Comparison of ENCODE assay signal across 1 cellular context in genomic region chr11:130068986-130069683, GRCh38.
TF ChIP-seq lines count a peak whose summit lies in the region.

No MANE protein-coding gene starts in this region.

TF ChIP-seq in K562, 482 proteins besides CTCF, POLR2A, EP300 and RAD21 (continued from another document and continues in another):
- TF ChIP-seq PRDM10 (IDR thresholded peaks at IDR 0.05; ENCODE audit: partially characterized antibody) (peak; percentile 15), MAZ (CRISPR knock-in tag; conservative IDR thresholded peaks at IDR 0.05 in 1 of 2, IDR thresholded peaks at IDR 0.05 in 1 of 2) (no peak), TGIF2 (CRISPR knock-in tag; IDR thresholded peaks at IDR 0.05) (no peak), SNIP1 (IDR thresholded peaks at IDR 0.05; ENCODE audit: low read depth) (no peak), UBTF (IDR thresholded peaks at IDR 0.05; ENCODE audit: borderline replicate concordance in 1 of 2, low read depth in 2 of 2, low read length in 2 of 2) (peak; percentile 51 to 88; a peak in 1 of 4 replicates), KHSRP (IDR thresholded peaks at IDR 0.05) (no peak), KDM5B (IDR thresholded peaks at IDR 0.05; ENCODE audit: insufficient replicate concordance, low read depth, low read length) (peak; percentile 13), ZKSCAN3 (CRISPR knock-in tag; IDR thresholded peaks at IDR 0.05) (no peak), DPF2 (IDR thresholded peaks at IDR 0.05) (peak; percentile 25; the same call in 1 of the 2 replicates), ZNF12 (CRISPR knock-in tag; IDR thresholded peaks at IDR 0.05) (no peak), E2F6 (IDR thresholded peaks at IDR 0.05; ENCODE audit: borderline replicate concordance in 1 of 2, extremely low read depth in 1 of 2, insufficient read depth in 1 of 2, insufficient read length in 1 of 2, low read depth in 1 of 2, low read length in 1 of 2, poor library complexity in 1 of 2, severe bottlenecking in 1 of 2) (peak; percentile 37 to 85), RBBP5 (IDR thresholded peaks at IDR 0.05; ENCODE audit: borderline replicate concordance, insufficient read depth, low read length, poor library complexity, severe bottlenecking) (peak; percentile 32), BMI1 (IDR thresholded peaks at IDR 0.05; ENCODE audit: low read length) (no peak), RREB1 (CRISPR knock-in tag; IDR thresholded peaks at IDR 0.05) (peak; percentile 16; the same call in 1 of the 2 replicates), KLF13 (tag; IDR thresholded peaks at IDR 0.05; ENCODE audit: borderline replicate concordance, low read depth) (peak; percentile 71; the same call in 1 of the 2 replicates), ZNF592 (IDR thresholded peaks at IDR 0.05) (0 out of 2 replicates have a peak, but pooled peaks have one; percentile 67), TAF1 (IDR thresholded peaks at IDR 0.05; ENCODE audit: control insufficient read depth, extremely low read depth, insufficient read depth, low read length, severe bottlenecking) (no peak), HLTF (IDR thresholded peaks at IDR 0.05) (no peak), L3MBTL2 (IDR thresholded peaks at IDR 0.05) (peak; percentile 88), NR2C2 (CRISPR knock-in tag; IDR thresholded peaks at IDR 0.05) (no peak; the same call in 1 of the 2 replicates), NR2C2 (tag; IDR thresholded peaks at IDR 0.05) (peak; percentile 24; the same call in 1 of the 2 replicates), POLR3G (IDR thresholded peaks at IDR 0.05; ENCODE audit: extremely low read depth, insufficient read length, insufficient replicate concordance) (no peak), ZFP91 (CRISPR knock-in tag; IDR thresholded peaks at IDR 0.05) (no peak)
